In the genomic region with DNA sequence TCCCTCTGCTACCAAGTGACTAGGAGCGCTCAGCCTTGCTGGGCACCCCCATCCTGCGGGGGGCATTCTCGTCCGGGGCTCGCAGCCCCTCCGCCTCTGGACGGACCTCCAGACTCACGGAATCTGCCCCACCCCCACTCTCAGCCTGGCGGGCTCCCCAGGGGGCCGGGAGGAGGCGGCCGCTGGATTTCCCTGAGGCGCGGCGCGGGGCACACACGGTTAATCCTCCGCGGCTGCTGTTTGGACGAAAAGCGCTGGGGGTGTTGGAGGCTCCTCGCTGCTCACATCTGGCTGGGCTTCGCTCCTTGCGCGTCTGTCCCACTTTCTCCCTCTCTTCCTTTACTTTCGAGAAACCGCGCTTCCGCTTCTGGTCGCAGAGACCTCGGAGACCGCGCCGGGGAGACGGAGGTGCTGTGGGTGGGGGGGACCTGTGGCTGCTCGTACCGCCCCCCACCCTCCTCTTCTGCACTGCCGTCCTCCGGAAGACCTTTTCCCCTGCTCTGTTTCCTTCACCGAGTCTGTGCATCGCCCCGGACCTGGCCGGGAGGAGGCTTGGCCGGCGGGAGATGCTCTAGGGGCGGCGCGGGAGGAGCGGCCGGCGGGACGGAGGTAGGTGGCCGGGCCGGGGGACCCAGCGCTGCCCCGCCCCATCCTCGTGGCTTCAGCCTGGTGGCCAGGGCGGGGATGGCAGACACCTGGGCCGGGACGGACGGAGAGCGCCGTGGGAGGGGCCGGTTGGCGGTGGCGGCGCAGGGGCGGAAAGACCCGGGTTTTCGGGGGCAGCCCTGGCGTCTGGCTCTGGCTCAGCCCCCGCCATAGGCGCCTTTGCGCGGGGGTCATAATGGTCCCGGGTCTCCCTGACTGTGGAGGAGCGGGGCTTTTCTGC, we compare ENCODE assay signal across 8 cellular contexts. TPM values are rescaled to one million over a fixed set of nuclear protein-coding genes. Genes with fewer than 3 reads are reported as not detected.
DNase-seq lines count a peak whose midpoint lies in the region; ATAC-seq and TF ChIP-seq lines count a peak whose summit lies in the region.

A gene with protein sequence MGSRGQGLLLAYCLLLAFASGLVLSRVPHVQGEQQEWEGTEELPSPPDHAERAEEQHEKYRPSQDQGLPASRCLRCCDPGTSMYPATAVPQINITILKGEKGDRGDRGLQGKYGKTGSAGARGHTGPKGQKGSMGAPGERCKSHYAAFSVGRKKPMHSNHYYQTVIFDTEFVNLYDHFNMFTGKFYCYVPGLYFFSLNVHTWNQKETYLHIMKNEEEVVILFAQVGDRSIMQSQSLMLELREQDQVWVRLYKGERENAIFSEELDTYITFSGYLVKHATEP (plus strand): TSS at position 284 of the 886 bp plus-strand sequence. CDS start 19,800 bp downstream, outside the sequence.

- peak within 1 kb of the TSS; percentile 99 for H3K4me2 ChIP-seq in mesenchymal stem cell (ENCODE audit: low read length, poor library complexity, severe bottlenecking)

- no peak within 1 kb of the TSS for H2BK5ac ChIP-seq in mesenchymal stem cell (ENCODE audit: low read depth, low read length, poor library complexity, severe bottlenecking)

- no peak within 1 kb of the TSS for H2AK5ac ChIP-seq in mesenchymal stem cell (ENCODE audit: low read length, severe bottlenecking)

- TF ChIP-seq CTCF in thoracic aorta (IDR thresholded peaks at IDR 0.05): peak; percentile 71

- H3K27me3 ChIP-seq in mesenchymal stem cell (ENCODE audit: control insufficient read depth in 1 of 2, insufficient read depth in 1 of 2, low read length in 2 of 2) (peaks cover 2 to 70% of the 10 kb centered on the region in 2 experiments), thoracic aorta (replicated peaks; ENCODE audit: insufficient read depth) (no peaks in the 10 kb centered on the region)

- H3K36me3 ChIP-seq in mesenchymal stem cell (ENCODE audit: control insufficient read depth in 1 of 2, insufficient read depth in 2 of 2, low read depth in 1 of 2, low read length in 2 of 2) (no peaks in the 10 kb centered on the region), thoracic aorta (no peaks in the 10 kb centered on the region)

- no peak for DNase-seq in activated CD4-positive, CD25-positive, alpha-beta regulatory T cell (lab: John Stamatoyannopoulos, UW)
- DNase-seq in T-helper 9 cell (peak; percentile 25), ecto neural progenitor cell (ENCODE audit: low spot score) (peak; percentile 86), mesenchymal stem cell (peak; percentile 60), thoracic aorta (ENCODE audit: low spot score) (no peak)

- H4K91ac ChIP-seq in mesenchymal stem cell (ENCODE audit: low read length): peak within 1 kb of the TSS; percentile 43

- ATAC-seq in activated CD4-positive, CD25-positive, alpha-beta regulatory T cell treated with anti-CD3 and anti-CD28 coated beads, Interleukin-2, amount 50 U/mL, for 24 hours: peak; percentile 69 to 70
- ATAC-seq in thoracic aorta (ENCODE audit: insufficient number of reproducible peaks, low FRiP score, low read depth) (no peak), HG03196 (IDR thresholded peaks at IDR 0.05; ENCODE audit: unreplicated experiment) (no peak), HG02610 (IDR thresholded peaks at IDR 0.05; ENCODE audit: unreplicated experiment) (no peak)

- H4K8ac ChIP-seq in mesenchymal stem cell (ENCODE audit: low read length): peak within 1 kb of the TSS; percentile 79

- peak within 1 kb of the TSS; percentile 60 for H2BK15ac ChIP-seq in mesenchymal stem cell (ENCODE audit: low read depth, poor library complexity, severe bottlenecking)

- no peak within 1 kb of the TSS for H3K27ac ChIP-seq in mesenchymal stem cell (ENCODE audit: low read length, poor library complexity, severe bottlenecking)
- H3K27ac ChIP-seq in thoracic aorta: peak within 1 kb of the TSS; percentile 84 to 92

- no peak within 1 kb of the TSS for H2BK120ac ChIP-seq in mesenchymal stem cell (ENCODE audit: low read depth, low read length)

- peak within 1 kb of the TSS in 1 of 2 experiments; percentile 90 for H3K14ac ChIP-seq in mesenchymal stem cell (ENCODE audit: low read length in 2 of 2)

- H3K4me3 ChIP-seq in mesenchymal stem cell (ENCODE audit: insufficient read depth in 1 of 2, low read depth in 1 of 2, low read length in 2 of 2): peak within 1 kb of the TSS; percentile 62 to 87
- peak within 1 kb of the TSS; percentile 79 for H3K4me3 ChIP-seq in thoracic aorta

- H3K9ac ChIP-seq in mesenchymal stem cell (ENCODE audit: low read length): peak within 1 kb of the TSS; percentile 81

- H3K4me1 ChIP-seq in mesenchymal stem cell (ENCODE audit: control insufficient read depth, insufficient read depth, low read depth, low read length): peaks cover 48% of the 10 kb centered on the region
- H3K4me1 ChIP-seq in thoracic aorta (ENCODE audit: control insufficient read depth in 1 of 2, low read depth in 2 of 2): peaks cover 56 to 77% of the 10 kb centered on the region in 2 donors

- H3K4ac ChIP-seq in mesenchymal stem cell (ENCODE audit: low read depth in 1 of 2, low read length in 2 of 2): peak within 1 kb of the TSS; percentile 79 to 85

- H3K23ac ChIP-seq in mesenchymal stem cell (ENCODE audit: low read length in 2 of 2): peak within 1 kb of the TSS; percentile 43 to 83

- peak within 1 kb of the TSS; percentile 64 to 69 for H3K18ac ChIP-seq in mesenchymal stem cell (ENCODE audit: low read depth in 1 of 2, low read length in 2 of 2)

- no peaks in the 10 kb centered on the region for H3K79me1 ChIP-seq in mesenchymal stem cell (replicated peaks; ENCODE audit: low read length, poor library complexity, severe bottlenecking)

- peak within 1 kb of the TSS in 1 of 2 experiments; percentile 68 for H2BK12ac ChIP-seq in mesenchymal stem cell (ENCODE audit: low read length in 2 of 2)

- H2AFZ ChIP-seq in mesenchymal stem cell (ENCODE audit: low read depth, low read length): peak within 1 kb of the TSS; percentile 87

- H3K9me3 ChIP-seq in mesenchymal stem cell (ENCODE audit: control insufficient read depth, low read length) (no peaks in the 10 kb centered on the region), thoracic aorta (no peaks in the 10 kb centered on the region)

- 2% methylated on average over 55 of the region's 77 CpGs for WGBS in mesenchymal stem cell

RNA-seq across cellular contexts. Expression of the gene that starts here (rescaled TPM):
- polyA plus RNA-seq in mesenchymal stem cell (2013, experiment 1 of 2): 11.9 TPM
- 13.6 TPM for polyA plus RNA-seq in mesenchymal stem cell (2013, experiment 2 of 2)
- 100 to 1,000 TPM; 445 to 518 TPM for total RNA-seq in thoracic aorta

Comparison
In these comparisons a context has a peak if more than half of its experiments do, and no peak if none do; other contexts are left out.
1. ATAC-seq: peak in activated CD4-positive, CD25-positive, alpha-beta regulatory T cell treated with anti-CD3 and anti-CD28 coated beads, Interleukin-2, amount 50 U/mL, for 24 hours (2 of 2); none in thoracic aorta (single experiment), HG03196 (single experiment) and HG02610 (single experiment).
2. DNase-seq: peak in T-helper 9 cell (single experiment), ecto neural progenitor cell (single experiment) and mesenchymal stem cell (single experiment); none in activated CD4-positive, CD25-positive, alpha-beta regulatory T cell (0 of 4) and thoracic aorta (single experiment).